Comparison of ENCODE assay signal across 23 cellular contexts in genomic region chr11:116177521-116178220, GRCh38.
DNase-seq lines count a peak whose midpoint lies in the region; ATAC-seq, FAIRE-seq and TF ChIP-seq lines count a peak whose summit lies in the region.
"Had no signal": no experiment of that assay in that cellular context is flagged by ENCODE, and none has a peak within 500 bp of the region (broad histone marks: within the 10 kb centered on the region; RNA-seq: fewer than 3 reads in every experiment).

No MANE protein-coding gene starts in this region.

- no peak overlapping the region for H3K4me3 ChIP-seq in H1 (ENCODE audit: extremely low read depth in 1 of 4, insufficient read depth in 2 of 4, low read depth in 3 of 4, low read length in 4 of 4)
- no peak overlapping the region for H3K4me3 ChIP-seq in neuronal stem cell (ENCODE audit: low read length in 2 of 2)
- H3K4me3 ChIP-seq: K562, Peyer's patch, SJCRH30 had no signal

- H3K14ac ChIP-seq in H1 (ENCODE audit: insufficient read length), result no peak overlapping the region
- H3K14ac ChIP-seq in neuronal stem cell (ENCODE audit: low read length), result no peak overlapping the region

- H3K9me3 ChIP-seq in H1 (ENCODE audit: insufficient read depth in 2 of 2, low read depth in 1 of 2, low read length in 1 of 2) (no peaks in the 10 kb centered on the region), neuronal stem cell (replicated peaks in 1 of 2; ENCODE audit: control insufficient read depth in 2 of 2, insufficient read depth in 1 of 2, low read depth in 1 of 2, low read length in 2 of 2) (no peaks in the 10 kb centered on the region)
- H3K9me3 ChIP-seq: Peyer's patch, SJCRH30 had no signal

- no peak overlapping the region for H3K27ac Mint-ChIP-seq in activated CD8-positive, alpha-beta T cell treated with anti-CD3 and anti-CD28 coated beads for 36 hours
- H3K27ac Mint-ChIP-seq in effector memory CD8-positive, alpha-beta T cell, result no peak overlapping the region
- H3K27ac Mint-ChIP-seq: CD4-positive, CD25-positive, alpha-beta regulatory T cell had no signal

- H2AK5ac ChIP-seq in H1 (ENCODE audit: low read depth, low read length) (no peak overlapping the region), neuronal stem cell (ENCODE audit: low read depth, low read length) (no peak overlapping the region)

- TF ChIP-seq EP300 in H1 (IDR thresholded peaks at IDR 0.05; ENCODE audit: borderline replicate concordance in 1 of 2, low read depth in 2 of 2, low read length in 2 of 2), result no peak

- DNase-seq in DMS53 treated with DMSO at 0.1 percent for 48 hours (lab: John Stamatoyannopoulos, UW; ENCODE audit: unreplicated experiment) (peak; percentile 60), M059J (ENCODE audit: low read depth) (peak; percentile 20), H1 (ENCODE audit: low read depth in 1 of 2, low spot score in 2 of 2) (peak in 1 of 2 experiments; percentile 43), neuronal stem cell (ENCODE audit: low spot score) (no peak), AG08395 (ENCODE audit: low spot score) (no peak)
- no peak for DNase-seq in activated CD8-positive, alpha-beta T cell treated with anti-CD3 and anti-CD28 coated beads for 36 hours
- no peak for DNase-seq in effector memory CD8-positive, alpha-beta T cell
- DNase-seq: CD4-positive, CD25-positive, alpha-beta regulatory T cell; COR-L47; DMS 273 treated with DMSO at 0.1 percent for 48 hours; GDM1; HCEC 1CT; NCI-H1092; NCI-H1436; NCI-H187 treated with DMSO at 0.1 percent for 48 hours; NCI-H2107; NCI-H748 treated with DMSO at 0.1 percent for 48 hours; Peyer's patch; SJCRH30 had no signal

- no peak overlapping the region for H3K4me3 Mint-ChIP-seq in activated CD8-positive, alpha-beta T cell treated with anti-CD3 and anti-CD28 coated beads for 36 hours
- no peak overlapping the region for H3K4me3 Mint-ChIP-seq in effector memory CD8-positive, alpha-beta T cell
- H3K4me3 Mint-ChIP-seq: CD4-positive, CD25-positive, alpha-beta regulatory T cell had no signal

- intact Hi-C loops in activated CD8-positive, alpha-beta T cell treated with anti-CD3 and anti-CD28 coated beads for 36 hours (cut with micrococcal nuclease), result no loop called here

- POLR2A ChIA-PET in H1 (lab: Charles Lee; ENCODE audit: partially characterized antibody), result interaction anchor here (1.3 kb wide), 1 partner anchor 17 kb away, joined by 4 read pairs; no protein-coding TSS in a partner anchor
- POLR2A ChIA-PET in activated CD8-positive, alpha-beta T cell treated with anti-CD3 and anti-CD28 coated beads for 36 hours (lab: Charles Lee), result no interaction called here

- 56% methylated on average over 4 of the region's 4 CpGs; no CpG with 5 or more reads in 1 of the 2 experiments for WGBS in H1 (ENCODE audit: extremely low coverage in 1 of 2, insufficient coverage in 1 of 2, insufficient read length in 1 of 2, insufficient replicate concordance in 2 of 2, low coverage in 1 of 2, low lambda C conversion rate in 2 of 2, missing lambda C conversion rate in 1 of 2), 2 experiments
- no CpG with 5 or more reads among the region's 4 CpGs for WGBS in neuronal stem cell (ENCODE audit: extremely low coverage in 2 of 2, insufficient read length in 2 of 2, insufficient replicate concordance in 1 of 2), 2 donors

- H3K79me2 ChIP-seq in H1 (ENCODE audit: control insufficient read depth in 1 of 2, insufficient read depth in 2 of 2, low read length in 2 of 2), result no peaks in the 10 kb centered on the region

- H4K20me1 ChIP-seq in H1 (replicated peaks in 1 of 2; ENCODE audit: control insufficient read depth in 1 of 2, insufficient read depth in 2 of 2, low read length in 2 of 2), result no peaks in the 10 kb centered on the region

- no peak overlapping the region for H2BK15ac ChIP-seq in H1 (ENCODE audit: low read length)
- H2BK15ac ChIP-seq in neuronal stem cell (ENCODE audit: low read length), result no peak overlapping the region

- H3K9me3 Mint-ChIP-seq in activated CD8-positive, alpha-beta T cell treated with anti-CD3 and anti-CD28 coated beads for 36 hours, result no peaks in the 10 kb centered on the region
- no peaks in the 10 kb centered on the region for H3K9me3 Mint-ChIP-seq in effector memory CD8-positive, alpha-beta T cell

- ATAC-seq in activated CD8-positive, alpha-beta T cell treated with anti-CD3 and anti-CD28 coated beads for 36 hours, result no peak
- no peak for ATAC-seq in effector memory CD8-positive, alpha-beta T cell (replicated peaks)
- ATAC-seq: HepG2, K562 had no signal

- no peak for TF ChIP-seq RAD21 in H1 (IDR thresholded peaks at IDR 0.05 in 1 of 2, conservative IDR thresholded peaks at IDR 0.05 in 1 of 2; ENCODE audit: low read depth in 2 of 2, low read length in 2 of 2)

- 0 out of 2 replicates have a peak overlapping the region, but pooled peaks have one; percentile 75 for H2BK20ac ChIP-seq in H1 (ENCODE audit: low read length)

- H3K4me1 Mint-ChIP-seq in activated CD8-positive, alpha-beta T cell treated with anti-CD3 and anti-CD28 coated beads for 36 hours (ENCODE audit: low read depth), result no peaks in the 10 kb centered on the region
- peaks cover 0 to 4% of the 10 kb centered on the region in 2 donors for H3K4me1 Mint-ChIP-seq in effector memory CD8-positive, alpha-beta T cell (ENCODE audit: low read depth in 2 of 2)

- no peak overlapping the region for H3K56ac ChIP-seq in H1 (replicated peaks; ENCODE audit: insufficient read length, low read depth, low read length)

- H3K9ac ChIP-seq in H1 (replicated peaks in 1 of 4; ENCODE audit: extremely low read depth in 1 of 4, low read depth in 3 of 4, low read length in 3 of 4), result no peak overlapping the region
- H3K9ac ChIP-seq in neuronal stem cell (ENCODE audit: low read depth, low read length, poor library complexity), result no peak overlapping the region

- peak overlapping the region; percentile 44 for H4K5ac ChIP-seq in H1 (ENCODE audit: insufficient read length, low read depth, low read length)

- H3K27ac ChIP-seq in H1 (ENCODE audit: low read depth, low read length) (no peak overlapping the region), neuronal stem cell (replicated peaks; ENCODE audit: low read length) (no peak overlapping the region)
- H3K27ac ChIP-seq: HL-60, Peyer's patch, SJCRH30 had no signal

- H2BK120ac ChIP-seq in H1 (replicated peaks; ENCODE audit: low read depth, low read length), result no peak overlapping the region
- H2BK120ac ChIP-seq in neuronal stem cell (ENCODE audit: low read depth, low read length), result no peak overlapping the region

- H3K36me3 ChIP-seq in H1 (ENCODE audit: control insufficient read depth in 2 of 4, insufficient read depth in 4 of 4, low read length in 3 of 4) (no peaks in the 10 kb centered on the region), neuronal stem cell (replicated peaks in 1 of 2; ENCODE audit: control insufficient read depth in 2 of 2, insufficient read depth in 2 of 2, low read length in 2 of 2) (no peaks in the 10 kb centered on the region)
- H3K36me3 ChIP-seq: Peyer's patch, SJCRH30 had no signal

- H2BK5ac ChIP-seq in H1 (ENCODE audit: low read depth, low read length) (no peak overlapping the region), neuronal stem cell (ENCODE audit: low read length) (no peak overlapping the region)

- H2BK12ac ChIP-seq in H1 (ENCODE audit: low read depth, low read length) (no peak overlapping the region; the same call in 1 of the 2 replicates), neuronal stem cell (ENCODE audit: low read length) (no peak overlapping the region)

- no peak for FAIRE-seq in H1 (lab: Jason Lieb, UNC)
- FAIRE-seq: GM19239, HepG2, K562 had no signal

- H3K18ac ChIP-seq in H1 (ENCODE audit: extremely low read depth, low read length), result peak overlapping the region; percentile 21; the same call in 1 of the 2 replicates
- H3K18ac ChIP-seq in neuronal stem cell (ENCODE audit: low read length), result peak overlapping the region; percentile 48

- H3K27me3 ChIP-seq in H1 (replicated peaks in 1 of 4; ENCODE audit: control insufficient read depth in 3 of 4, extremely low read depth in 1 of 4, insufficient read depth in 3 of 4, low read length in 3 of 4), result no peaks in the 10 kb centered on the region
- no peaks in the 10 kb centered on the region for H3K27me3 ChIP-seq in neuronal stem cell (ENCODE audit: control insufficient read depth in 3 of 3, insufficient read depth in 3 of 3, low read depth in 1 of 3, low read length in 3 of 3)
- H3K27me3 ChIP-seq: Peyer's patch, SJCRH30 had no signal

- H3K4ac ChIP-seq in H1 (replicated peaks; ENCODE audit: insufficient read length, low read depth, low read length) (no peak overlapping the region), neuronal stem cell (ENCODE audit: low read length) (no peak overlapping the region)

- H4K91ac ChIP-seq in H1 (replicated peaks; ENCODE audit: insufficient read length, low read length) (no peak overlapping the region), neuronal stem cell (ENCODE audit: low read depth, low read length, poor library complexity) (no peak overlapping the region)

- H3K4me2 ChIP-seq in H1 (ENCODE audit: insufficient read depth in 1 of 2, low read depth in 2 of 2, low read length in 2 of 2) (peak overlapping the region in 1 of 2 experiments; percentile 35; a peak in 2 of 4 replicates), neuronal stem cell (ENCODE audit: insufficient read depth, low read length, poor library complexity, severe bottlenecking) (no peak overlapping the region)

- H3K23me2 ChIP-seq in H1 (ENCODE audit: low read depth, low read length), result no peaks in the 10 kb centered on the region; the same call in 1 of the 2 replicates

- peaks cover 5% of the 10 kb centered on the region for H3K27me3 Mint-ChIP-seq in activated CD8-positive, alpha-beta T cell treated with anti-CD3 and anti-CD28 coated beads for 36 hours
- H3K27me3 Mint-ChIP-seq in effector memory CD8-positive, alpha-beta T cell, result peaks cover 33 to 79% of the 10 kb centered on the region in 2 donors
- H3K27me3 Mint-ChIP-seq: CD4-positive, CD25-positive, alpha-beta regulatory T cell had no signal

- TF ChIP-seq POLR2A in H1 (IDR thresholded peaks at IDR 0.05; ENCODE audit: control extremely low read depth in 1 of 2, low read depth in 2 of 2, low read length in 2 of 2), result no peak

- H4K8ac ChIP-seq in H1 (ENCODE audit: extremely low read depth, insufficient read depth, low read length) (no peak overlapping the region), neuronal stem cell (ENCODE audit: low read depth, low read length) (no peak overlapping the region)

- H3K79me1 ChIP-seq in H1 (ENCODE audit: low read depth, low read length), result no peaks in the 10 kb centered on the region
- no peaks in the 10 kb centered on the region for H3K79me1 ChIP-seq in neuronal stem cell (ENCODE audit: low read depth, low read length)

- no peaks in the 10 kb centered on the region for H3K36me3 Mint-ChIP-seq in activated CD8-positive, alpha-beta T cell treated with anti-CD3 and anti-CD28 coated beads for 36 hours (ENCODE audit: low read depth)
- no peaks in the 10 kb centered on the region for H3K36me3 Mint-ChIP-seq in effector memory CD8-positive, alpha-beta T cell (ENCODE audit: insufficient read depth)
- H3K36me3 Mint-ChIP-seq: CD4-positive, CD25-positive, alpha-beta regulatory T cell had no signal

- H2AFZ ChIP-seq in H1 (ENCODE audit: low read length), result no peak overlapping the region
- H2AFZ ChIP-seq in neuronal stem cell (ENCODE audit: low read length), result no peak overlapping the region

- CTCF ChIA-PET in H1 (lab: Charles Lee; ENCODE audit: partially characterized antibody), result interaction anchor here (1.0 to 5.5 kb wide), 10 partner anchors 9 to 189 kb away, joined by 3 to 45 read pairs (median 5); no protein-coding TSS in a partner anchor
- CTCF ChIA-PET in activated CD8-positive, alpha-beta T cell treated with anti-CD3 and anti-CD28 coated beads for 36 hours (lab: Charles Lee), result no interaction called here

- no peak overlapping the region for H3K23ac ChIP-seq in H1 (ENCODE audit: insufficient read length)
- no peak overlapping the region for H3K23ac ChIP-seq in neuronal stem cell (ENCODE audit: low read depth, low read length, poor library complexity)

- H3K4me1 ChIP-seq in H1 (replicated peaks in 1 of 4; ENCODE audit: control insufficient read depth in 3 of 4, insufficient read depth in 4 of 4, low read length in 3 of 4) (peaks cover 2 to 23% (median 13%) of the 10 kb centered on the region in 4 experiments), neuronal stem cell (ENCODE audit: control insufficient read depth in 2 of 2, insufficient read depth in 1 of 2, low read depth in 1 of 2, low read length in 2 of 2) (peaks cover 8 to 27% of the 10 kb centered on the region in 2 donors)
- H3K4me1 ChIP-seq: Peyer's patch, SJCRH30 had no signal

- no peak for TF ChIP-seq CTCF in H1 (IDR thresholded peaks at IDR 0.05; ENCODE audit: control extremely low read depth in 1 of 3, insufficient read depth in 1 of 3, low read depth in 1 of 3, low read length in 3 of 3)
- no peak for TF ChIP-seq CTCF in activated CD8-positive, alpha-beta T cell treated with anti-CD3 and anti-CD28 coated beads for 36 hours (IDR thresholded peaks at IDR 0.05)

Comparison
In these comparisons a context has a peak if more than half of its experiments do, and no peak if none do; other contexts are left out.
1. DNase-seq: peak in DMS53 treated with DMSO at 0.1 percent for 48 hours (single experiment) and M059J (single experiment); none in neuronal stem cell (single experiment), activated CD8-positive, alpha-beta T cell treated with anti-CD3 and anti-CD28 coated beads for 36 hours (single experiment), AG08395 (single experiment) and effector memory CD8-positive, alpha-beta T cell (0 of 3).